1 cellular context compared by ENCODE assay signal in genomic region chr5:168578506-168579205, GRCh38.
A peak's percentile ranks its signal among the peaks of the same experiment; 100 is the strongest.
TF ChIP-seq lines count a peak whose summit lies in the region.

No MANE protein-coding gene starts in this region.

TF ChIP-seq in HepG2, 621 proteins besides CTCF, POLR2A, EP300 and RAD21 (continued from another document and continues in another):
- TF ChIP-seq ZNF605 (CRISPR knock-in tag; IDR thresholded peaks at IDR 0.05), result 0 out of 2 replicates have a peak, but pooled peaks have one; percentile 10
- TF ChIP-seq MAX (IDR thresholded peaks at IDR 0.05), result peak; percentile 36; the same call in 1 of the 2 replicates
- TF ChIP-seq ZMAT3 (CRISPR knock-in tag; conservative IDR thresholded peaks at IDR 0.05), result no peak
- 0 out of 2 replicates have a peak, but pooled peaks have one; percentile 27 for TF ChIP-seq ZNF253 (CRISPR knock-in tag; IDR thresholded peaks at IDR 0.05; ENCODE audit: borderline replicate concordance)
- TF ChIP-seq KLF6 (CRISPR knock-in tag; IDR thresholded peaks at IDR 0.05), result 0 out of 2 replicates have a peak, but pooled peaks have one; percentile 1
- TF ChIP-seq FOXA3 (CRISPR knock-in tag; IDR thresholded peaks at IDR 0.05), result peak; percentile 30; the same call in 1 of the 2 replicates
- TF ChIP-seq SNAI1 (CRISPR knock-in tag; IDR thresholded peaks at IDR 0.05; ENCODE audit: borderline replicate concordance), result 0 out of 2 replicates have a peak, but pooled peaks have one; percentile 57
- TF ChIP-seq AGO2 (optimal IDR thresholded peaks at IDR 0.05; ENCODE audit: low read depth, low read length), result peak; percentile 85
- 0 out of 2 replicates have a peak, but pooled peaks have one; percentile 1 for TF ChIP-seq FOXC1 (CRISPR knock-in tag; IDR thresholded peaks at IDR 0.05; ENCODE audit: borderline replicate concordance)
- TF ChIP-seq UBTF (CRISPR knock-in tag; IDR thresholded peaks at IDR 0.05), result 0 out of 2 replicates have a peak, but pooled peaks have one; percentile 37
- peak; percentile 51 for TF ChIP-seq ELF1 (CRISPR knock-in tag; IDR thresholded peaks at IDR 0.05)
- TF ChIP-seq ZNF138 (CRISPR knock-in tag; IDR thresholded peaks at IDR 0.05; ENCODE audit: low read depth), result 0 out of 2 replicates have a peak, but pooled peaks have one; percentile 63
- TF ChIP-seq ZNF589 (CRISPR knock-in tag; conservative IDR thresholded peaks at IDR 0.05), result no peak
- 0 out of 2 replicates have a peak, but pooled peaks have one; percentile 23 for TF ChIP-seq MLXIP (CRISPR knock-in tag; IDR thresholded peaks at IDR 0.05; ENCODE audit: borderline replicate concordance)
- peak; percentile 60 for TF ChIP-seq ARID4A (CRISPR knock-in tag; IDR thresholded peaks at IDR 0.05; ENCODE audit: borderline replicate concordance)
- TF ChIP-seq ELK4 (CRISPR knock-in tag; IDR thresholded peaks at IDR 0.05; ENCODE audit: borderline replicate concordance), result 0 out of 2 replicates have a peak, but pooled peaks have one; percentile 16
- TF ChIP-seq ZBTB25 (CRISPR knock-in tag; IDR thresholded peaks at IDR 0.05), result 0 out of 2 replicates have a peak, but pooled peaks have one; percentile 14
- TF ChIP-seq MTA1 (CRISPR knock-in tag; IDR thresholded peaks at IDR 0.05; ENCODE audit: borderline replicate concordance), result 0 out of 2 replicates have a peak, but pooled peaks have one; percentile 3
- no peak for TF ChIP-seq FOXP1 (IDR thresholded peaks at IDR 0.05)
- TF ChIP-seq FOXP1 (CRISPR knock-in tag; IDR thresholded peaks at IDR 0.05), result peak; percentile 55
- peak; percentile 60; the same call in 1 of the 2 replicates for TF ChIP-seq ZNF317 (CRISPR knock-in tag; IDR thresholded peaks at IDR 0.05)
- 0 out of 2 replicates have a peak, but pooled peaks have one; percentile 21 for TF ChIP-seq NFYC (CRISPR knock-in tag; IDR thresholded peaks at IDR 0.05)
- TF ChIP-seq GPBP1L1 (CRISPR knock-in tag; IDR thresholded peaks at IDR 0.05), result no peak
- TF ChIP-seq HIVEP1 (CRISPR knock-in tag; IDR thresholded peaks at IDR 0.05), result peak; percentile 17; the same call in 1 of the 2 replicates
- TF ChIP-seq ARID5B (CRISPR knock-in tag; IDR thresholded peaks at IDR 0.05), result 0 out of 2 replicates have a peak, but pooled peaks have one; percentile 8
- no peak for TF ChIP-seq THAP7 (CRISPR knock-in tag; IDR thresholded peaks at IDR 0.05)
- no peak for TF ChIP-seq ZNF552 (CRISPR knock-in tag; IDR thresholded peaks at IDR 0.05; ENCODE audit: borderline replicate concordance)
- no peak for TF ChIP-seq THYN1 (CRISPR knock-in tag; IDR thresholded peaks at IDR 0.05; ENCODE audit: borderline replicate concordance, low read depth)
- peak; percentile 18; the same call in 1 of the 2 replicates for TF ChIP-seq DMAP1 (CRISPR knock-in tag; IDR thresholded peaks at IDR 0.05)
- TF ChIP-seq ARHGAP35 (CRISPR knock-in tag; IDR thresholded peaks at IDR 0.05; ENCODE audit: borderline replicate concordance), result peak; percentile 58; the same call in 1 of the 2 replicates
- TF ChIP-seq BORCS8-MEF2B (CRISPR knock-in tag; IDR thresholded peaks at IDR 0.05), result peak; percentile 57; the same call in 1 of the 2 replicates
- TF ChIP-seq NRL (CRISPR knock-in tag; IDR thresholded peaks at IDR 0.05; ENCODE audit: borderline replicate concordance), result 0 out of 2 replicates have a peak, but pooled peaks have one; percentile 67
- TF ChIP-seq TEAD3 (CRISPR knock-in tag; optimal IDR thresholded peaks at IDR 0.05; ENCODE audit: borderline replicate concordance), result peak; percentile 23
- no peak for TF ChIP-seq ZNF891 (CRISPR knock-in tag; IDR thresholded peaks at IDR 0.05)
- peak; percentile 9; the same call in 1 of the 2 replicates for TF ChIP-seq FOXP4 (CRISPR knock-in tag; IDR thresholded peaks at IDR 0.05)
- TF ChIP-seq SAFB2 (CRISPR knock-in tag; IDR thresholded peaks at IDR 0.05; ENCODE audit: borderline replicate concordance, low read depth), result no peak
